8 cellular contexts compared by ENCODE assay signal in the genomic region with DNA sequence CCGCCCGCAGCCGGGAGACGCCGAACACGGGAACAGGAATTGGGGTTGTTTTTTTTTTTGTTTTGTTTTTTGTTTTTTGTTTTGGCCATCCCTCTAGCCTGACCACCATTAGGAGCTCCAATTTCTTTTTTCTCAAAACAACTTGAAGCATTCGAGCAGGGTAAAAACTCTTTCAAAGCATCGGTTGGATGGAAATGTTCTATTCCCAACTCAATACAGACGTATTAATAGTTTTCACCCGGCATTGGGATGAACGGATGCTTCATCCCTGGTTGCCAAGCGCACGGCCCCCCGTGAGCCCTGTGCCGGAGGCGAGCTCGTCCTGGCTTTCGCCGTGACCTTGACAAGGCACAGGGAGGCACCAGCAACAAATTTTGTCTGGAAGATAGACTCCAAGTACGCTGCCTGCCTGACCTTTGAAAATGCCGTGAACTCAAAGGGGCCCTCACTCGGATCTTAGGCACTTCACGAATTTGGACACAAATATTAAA. TPM values are rescaled to one million over a fixed set of nuclear protein-coding genes. Genes with fewer than 3 reads are reported as not detected.
DNase-seq lines count a peak whose midpoint lies in the region; ATAC-seq and TF ChIP-seq lines count a peak whose summit lies in the region.

No MANE protein-coding gene starts in this region.

- H3K4me3 ChIP-seq in BE2C (ENCODE audit: low read depth, low read length) (peak overlapping the region; percentile 16; the same call in 1 of the 2 replicates), GM06990 (replicated peaks; ENCODE audit: low read depth, low read length) (no peak overlapping the region), ascending aorta (peak overlapping the region; percentile 44 to 67)

- intact Hi-C loops in ascending aorta (cut with DNase I), result loop anchor here (10.0 kb wide), 1 partner anchor 141 kb away; no protein-coding TSS in a partner anchor

- no peak overlapping the region for H3K27ac Mint-ChIP-seq in natural killer cell treated with Interleukin-12 subunit alpha and Interleukin-12 subunit beta and Interleukin-15 and Interleukin-18, amount 100 ng/mL, for 72 hours
- H3K27ac Mint-ChIP-seq in mesothelial cell of epicardium, result no peak overlapping the region

- no peak for ATAC-seq in natural killer cell treated with Interleukin-12 subunit alpha and Interleukin-12 subunit beta and Interleukin-15 and Interleukin-18, amount 100 ng/mL, for 72 hours

- H3K36me3 Mint-ChIP-seq in natural killer cell treated with Interleukin-12 subunit alpha and Interleukin-12 subunit beta and Interleukin-15 and Interleukin-18, amount 100 ng/mL, for 72 hours, result no peaks in the 10 kb centered on the region
- H3K36me3 Mint-ChIP-seq in mesothelial cell of epicardium, result no peaks in the 10 kb centered on the region

- peaks cover 9 to 23% of the 10 kb centered on the region in 2 donors for H3K27me3 Mint-ChIP-seq in natural killer cell treated with Interleukin-12 subunit alpha and Interleukin-12 subunit beta and Interleukin-15 and Interleukin-18, amount 100 ng/mL, for 72 hours
- peaks cover 48% of the 10 kb centered on the region for H3K27me3 Mint-ChIP-seq in mesothelial cell of epicardium (ENCODE audit: low read depth)

- TF ChIP-seq CTCF in BE2C (IDR thresholded peaks at IDR 0.05; ENCODE audit: low read depth, low read length), result no peak; the same call in 1 of the 2 replicates
- peak; percentile 26 for TF ChIP-seq CTCF in GM06990 (IDR thresholded peaks at IDR 0.05; ENCODE audit: insufficient read depth, low read length, poor library complexity, severe bottlenecking)
- peak in 1 of 3 experiments; percentile 41 for TF ChIP-seq CTCF in ascending aorta (IDR thresholded peaks at IDR 0.05)
- no peak for TF ChIP-seq CTCF in mesothelial cell of epicardium (IDR thresholded peaks at IDR 0.05; ENCODE audit: unreplicated experiment)

- DNase-seq in BE2C (no peak), GM06990 (ENCODE audit: extremely low read depth, insufficient read length) (no peak), ascending aorta (ENCODE audit: low spot score in 2 of 2) (no peak), iPS-NIHi11 (ENCODE audit: low spot score) (no peak), dedifferentiated amniotic fluid mesenchymal stem cell (ENCODE audit: extremely low spot score) (no peak), AG08396 (ENCODE audit: low spot score) (no peak), mesothelial cell of epicardium (ENCODE audit: low spot score in 2 of 2, unreplicated experiment in 2 of 2) (no peak)
- no peak for DNase-seq in natural killer cell treated with Interleukin-12 subunit alpha and Interleukin-12 subunit beta and Interleukin-15 and Interleukin-18, amount 100 ng/mL, for 72 hours (ENCODE audit: low spot score)

- H3K36me3 ChIP-seq in BE2C (no peaks in the 10 kb centered on the region), GM06990 (ENCODE audit: control insufficient read depth, insufficient read depth, low read length) (no peaks in the 10 kb centered on the region), ascending aorta (no peaks in the 10 kb centered on the region)

- H3K4me1 ChIP-seq in BE2C (no peaks in the 10 kb centered on the region), ascending aorta (no peaks in the 10 kb centered on the region)

- peaks cover 3% of the 10 kb centered on the region for H3K9me3 Mint-ChIP-seq in natural killer cell treated with Interleukin-12 subunit alpha and Interleukin-12 subunit beta and Interleukin-15 and Interleukin-18, amount 100 ng/mL, for 72 hours
- peaks cover 31% of the 10 kb centered on the region for H3K9me3 Mint-ChIP-seq in mesothelial cell of epicardium

- H3K27ac ChIP-seq in ascending aorta, result no peak overlapping the region

- H3K4me3 Mint-ChIP-seq in natural killer cell treated with Interleukin-12 subunit alpha and Interleukin-12 subunit beta and Interleukin-15 and Interleukin-18, amount 100 ng/mL, for 72 hours, result peak overlapping the region; percentile 41
- H3K4me3 Mint-ChIP-seq in mesothelial cell of epicardium, result no peak overlapping the region

- H3K27me3 ChIP-seq in BE2C (peaks cover 4% of the 10 kb centered on the region; the same call in 1 of the 2 replicates), GM06990 (replicated peaks; ENCODE audit: control insufficient read depth, insufficient read depth, low read length) (no peaks in the 10 kb centered on the region), ascending aorta (no peaks in the 10 kb centered on the region)

- H3K4me1 Mint-ChIP-seq in natural killer cell treated with Interleukin-12 subunit alpha and Interleukin-12 subunit beta and Interleukin-15 and Interleukin-18, amount 100 ng/mL, for 72 hours (ENCODE audit: low read depth in 2 of 2), result no peaks in the 10 kb centered on the region
- H3K4me1 Mint-ChIP-seq in mesothelial cell of epicardium, result no peaks in the 10 kb centered on the region

- H3K9me3 ChIP-seq in BE2C, result no peaks in the 10 kb centered on the region
- no peaks in the 10 kb centered on the region for H3K9me3 ChIP-seq in ascending aorta

RNA-seq across cellular contexts. Expression of a gene that starts 0.4 kb away (rescaled TPM):
- polyA plus RNA-seq in BE2C (2012; ENCODE audit: insufficient read depth, insufficient read length, low read depth), result not detected
- 0.21 TPM for total RNA-seq in ascending aorta
- total RNA-seq in natural killer cell treated with Interleukin-12 subunit alpha and Interleukin-12 subunit beta and Interleukin-15 and Interleukin-18, amount 100 ng/mL, for 72 hours, result under 1 TPM in 1 of 2 donors, not detected in 1; 0.17 TPM
- 1.3 to 1.6 TPM (median 1.4 TPM) in 3 replicates for total RNA-seq in mesothelial cell of epicardium
